In genomic region chr9:16103613-16104012, GRCh38 we compare ENCODE assay signal across 16 cellular contexts.
DNase-seq lines count a peak whose midpoint lies in the region; ATAC-seq and TF ChIP-seq lines count a peak whose summit lies in the region.
"Had no signal": no experiment of that assay in that cellular context is flagged by ENCODE, and none has a peak within 500 bp of the region (broad histone marks: within the 10 kb centered on the region; RNA-seq: fewer than 3 reads in every experiment).

No MANE protein-coding gene starts in this region.

- H3K4me3 Mint-ChIP-seq in mesothelial cell of epicardium = no peak overlapping the region
- H3K4me3 Mint-ChIP-seq in activated CD4-positive, alpha-beta T cell treated with anti-CD3 and anti-CD28 coated beads for 36 hours = no peak overlapping the region

- H3K9me3 ChIP-seq in sigmoid colon (no peaks in the 10 kb centered on the region), esophagus muscularis mucosa (no peaks in the 10 kb centered on the region)
- H3K9me3 ChIP-seq: Peyer's patch had no signal

- no peak overlapping the region for H3K4me3 ChIP-seq in sigmoid colon
- H3K4me3 ChIP-seq in esophagus muscularis mucosa = no peak overlapping the region
- H3K4me3 ChIP-seq: Peyer's patch had no signal

- DNase-seq in SHP77 treated with DMSO at 0.1 percent for 48 hours (lab: John Stamatoyannopoulos, UW) (peak; percentile 3), fibroblast of gingiva (ENCODE audit: low read depth) (peak; percentile 58), mesothelial cell of epicardium (ENCODE audit: low spot score in 2 of 2, unreplicated experiment in 2 of 2) (no peak), sigmoid colon (peak; percentile 73), esophagus muscularis mucosa (ENCODE audit: extremely low spot score) (no peak), NCI-H345 treated with DMSO at 0.1 percent for 48 hours (lab: John Stamatoyannopoulos, UW; ENCODE audit: unreplicated experiment) (no peak)
- no peak for DNase-seq in activated CD4-positive, alpha-beta T cell treated with anti-CD3 and anti-CD28 coated beads for 36 hours
- DNase-seq: activated CD4-positive, alpha-beta T cell treated with anti-CD3 and anti-CD28 coated beads, Interleukin-2, amount 50 U/mL, for 4 hours; activated naive CD4-positive, alpha-beta T cell treated with anti-CD3 and anti-CD28 coated beads, Interleukin-2, amount 50 U/mL, for 16 hours; brain microvascular endothelial cell; NCI-H1417 treated with DMSO at 0.1 percent for 48 hours; NCI-H2171 treated with DMSO at 0.1 percent for 48 hours; NCI-H748 treated with DMSO at 0.1 percent for 48 hours; Peyer's patch; stimulated activated CD4-positive, alpha-beta T cell treated with anti-CD3 and anti-CD28 coated beads, Interleukin-2, amount 100 ng/mL, for 24 hours had no signal

- no peaks in the 10 kb centered on the region for H3K27me3 ChIP-seq in sigmoid colon
- H3K27me3 ChIP-seq in esophagus muscularis mucosa = no peaks in the 10 kb centered on the region
- H3K27me3 ChIP-seq: brain microvascular endothelial cell, Peyer's patch had no signal

- no peak for ATAC-seq in activated CD4-positive, alpha-beta T cell treated with anti-CD3 and anti-CD28 coated beads for 36 hours
- no peak for ATAC-seq in GM21576 (IDR thresholded peaks at IDR 0.05; ENCODE audit: unreplicated experiment)

- H3K27ac ChIP-seq in sigmoid colon (peak overlapping the region in 2 of 4 donors; percentile 25 to 35), esophagus muscularis mucosa (replicated peaks in 1 of 4) (peak overlapping the region in 1 of 4 donors; percentile 30)
- H3K27ac ChIP-seq: brain microvascular endothelial cell, Peyer's patch had no signal

- H3K9me3 Mint-ChIP-seq in mesothelial cell of epicardium = no peaks in the 10 kb centered on the region
- no peaks in the 10 kb centered on the region for H3K9me3 Mint-ChIP-seq in activated CD4-positive, alpha-beta T cell treated with anti-CD3 and anti-CD28 coated beads for 36 hours (ENCODE audit: low read depth)

- TF ChIP-seq POLR2A in sigmoid colon (IDR thresholded peaks at IDR 0.05) (no peak), esophagus muscularis mucosa (IDR thresholded peaks at IDR 0.05; ENCODE audit: low read depth) (no peak)

- CTCF ChIA-PET in activated CD4-positive, alpha-beta T cell treated with anti-CD3 and anti-CD28 coated beads for 36 hours (lab: Charles Lee) = interaction anchor here (0.6 kb wide), 1 partner anchor 107 kb away, joined by 3 read pairs; no protein-coding TSS in a partner anchor

- POLR2A ChIA-PET in activated CD4-positive, alpha-beta T cell treated with anti-CD3 and anti-CD28 coated beads for 36 hours (lab: Charles Lee) = no interaction called here

- H3K36me3 ChIP-seq in sigmoid colon (no peaks in the 10 kb centered on the region), esophagus muscularis mucosa (no peaks in the 10 kb centered on the region)
- H3K36me3 ChIP-seq: brain microvascular endothelial cell, Peyer's patch had no signal

- intact Hi-C loops in sigmoid colon (cut with DNase I) (no loop called here), esophagus muscularis mucosa (cut with DNase I) (no loop called here)
- intact Hi-C loops in activated CD4-positive, alpha-beta T cell treated with anti-CD3 and anti-CD28 coated beads for 36 hours (cut with DNase I, micrococcal nuclease) = no loop called here

- WGBS in sigmoid colon, 2 donors = 35 to 39% methylated on average over 12 of the region's 12 CpGs
- WGBS in esophagus muscularis mucosa = 58% methylated on average over 12 of the region's 12 CpGs

- TF ChIP-seq EP300 in sigmoid colon (IDR thresholded peaks at IDR 0.05) (peak in 1 of 4 donors; percentile 49), esophagus muscularis mucosa (IDR thresholded peaks at IDR 0.05) (no peak)

- H3K4me1 ChIP-seq in sigmoid colon (peaks cover 0 to 12% (median 8%) of the 10 kb centered on the region in 4 donors), esophagus muscularis mucosa (peaks cover 0 to 33% (median 7%) of the 10 kb centered on the region in 4 donors)
- H3K4me1 ChIP-seq: Peyer's patch had no signal

- H3K27ac Mint-ChIP-seq in mesothelial cell of epicardium = peak overlapping the region; percentile 59
- H3K27ac Mint-ChIP-seq in activated CD4-positive, alpha-beta T cell treated with anti-CD3 and anti-CD28 coated beads for 36 hours = no peak overlapping the region

- H3K36me3 Mint-ChIP-seq in mesothelial cell of epicardium = no peaks in the 10 kb centered on the region
- H3K36me3 Mint-ChIP-seq in activated CD4-positive, alpha-beta T cell treated with anti-CD3 and anti-CD28 coated beads for 36 hours (ENCODE audit: low read depth) = no peaks in the 10 kb centered on the region

- TF ChIP-seq CTCF in mesothelial cell of epicardium (IDR thresholded peaks at IDR 0.05; ENCODE audit: unreplicated experiment) (no peak), sigmoid colon (IDR thresholded peaks at IDR 0.05) (no peak), esophagus muscularis mucosa (IDR thresholded peaks at IDR 0.05) (no peak)

- H3K4me1 Mint-ChIP-seq in mesothelial cell of epicardium = peaks cover 59% of the 10 kb centered on the region
- no peaks in the 10 kb centered on the region for H3K4me1 Mint-ChIP-seq in activated CD4-positive, alpha-beta T cell treated with anti-CD3 and anti-CD28 coated beads for 36 hours

- H3K27me3 Mint-ChIP-seq in mesothelial cell of epicardium (ENCODE audit: low read depth) = no peaks in the 10 kb centered on the region
- no peaks in the 10 kb centered on the region for H3K27me3 Mint-ChIP-seq in activated CD4-positive, alpha-beta T cell treated with anti-CD3 and anti-CD28 coated beads for 36 hours

Comparison
In these comparisons a context has a peak if more than half of its experiments do, and no peak if none do; other contexts are left out.
1. DNase-seq: peak in SHP77 treated with DMSO at 0.1 percent for 48 hours (single experiment), fibroblast of gingiva (single experiment) and sigmoid colon (single experiment); none in mesothelial cell of epicardium (0 of 2), esophagus muscularis mucosa (single experiment), activated CD4-positive, alpha-beta T cell treated with anti-CD3 and anti-CD28 coated beads for 36 hours (single experiment) and NCI-H345 treated with DMSO at 0.1 percent for 48 hours (single experiment).